8 cellular contexts compared by ENCODE assay signal in genomic region chr7:96320437-96320836, GRCh38. TPM values are rescaled to one million over a fixed set of nuclear protein-coding genes. Genes with fewer than 3 reads are reported as not detected.
DNase-seq lines count a peak whose midpoint lies in the region; ATAC-seq and TF ChIP-seq lines count a peak whose summit lies in the region.

No MANE protein-coding gene starts in this region.

- no peaks in the 10 kb centered on the region for H3K27me3 ChIP-seq in prostate gland (replicated peaks; ENCODE audit: insufficient read depth)
- no peaks in the 10 kb centered on the region for H3K27me3 ChIP-seq in aorta (ENCODE audit: control insufficient read depth in 1 of 2, insufficient read depth in 2 of 2, low read length in 1 of 2)

- H3K27ac Mint-ChIP-seq in dendritic cell treated with granulocyte-macrophage colony-stimulating factor and Interleukin-4, amounts not matched to agents 40 ng/mL and 50 ng/mL, for 4 days: peak overlapping the region; percentile 96

- H3K36me3 Mint-ChIP-seq in dendritic cell treated with granulocyte-macrophage colony-stimulating factor and Interleukin-4, amounts not matched to agents 40 ng/mL and 50 ng/mL, for 4 days (ENCODE audit: low read depth): peaks cover 16% of the 10 kb centered on the region

- peaks cover 2% of the 10 kb centered on the region for H3K4me1 ChIP-seq in prostate gland (replicated peaks)
- no peaks in the 10 kb centered on the region for H3K4me1 ChIP-seq in aorta (ENCODE audit: control insufficient read depth in 1 of 2, insufficient read depth in 2 of 2, low read length in 2 of 2)

- H3K4me1 Mint-ChIP-seq in dendritic cell treated with granulocyte-macrophage colony-stimulating factor and Interleukin-4, amounts not matched to agents 40 ng/mL and 50 ng/mL, for 4 days (ENCODE audit: low read depth): peaks cover 43% of the 10 kb centered on the region

- H3K4me3 Mint-ChIP-seq in dendritic cell treated with granulocyte-macrophage colony-stimulating factor and Interleukin-4, amounts not matched to agents 40 ng/mL and 50 ng/mL, for 4 days: peak overlapping the region; percentile 89

- TF ChIP-seq CTCF in GM12864 (IDR thresholded peaks at IDR 0.05; ENCODE audit: low read depth, low read length, missing control alignments) (no peak), prostate gland (IDR thresholded peaks at IDR 0.05) (no peak)

- TF ChIP-seq POLR2A in prostate gland (IDR thresholded peaks at IDR 0.05): no peak

- WGBS in prostate gland: 36% methylated on average over 2 of the region's 2 CpGs
- 41 to 49% methylated on average over 2 of the region's 2 CpGs for WGBS in aorta, 2 donors

- H3K9me3 ChIP-seq in prostate gland (no peaks in the 10 kb centered on the region), aorta (ENCODE audit: control insufficient read depth, low read length) (no peaks in the 10 kb centered on the region)

- H3K36me3 ChIP-seq in prostate gland (no peaks in the 10 kb centered on the region), aorta (ENCODE audit: control insufficient read depth in 1 of 2, insufficient read depth in 2 of 2, low read length in 1 of 2) (no peaks in the 10 kb centered on the region)

- intact Hi-C loops in dendritic cell treated with granulocyte-macrophage colony-stimulating factor and Interleukin-4, amounts not matched to agents 40 ng/mL and 50 ng/mL, for 4 days (cut with micrococcal nuclease): loop anchor here (5.0 to 10.0 kb wide), 2 partner anchors 707 to 1964 kb away; partner anchors contain the start of gene BRI3
- intact Hi-C loops in prostate gland (cut with DNase I) (loop anchor here (10.0 kb wide), 1 partner anchor 704 kb away; the partner anchor contains the start of gene DLX5), aorta (cut with DNase I) (no loop called here)

- peak; percentile 26 for ATAC-seq in GM21515 (IDR thresholded peaks at IDR 0.05; ENCODE audit: unreplicated experiment)
- no peak for ATAC-seq in aorta (ENCODE audit: low FRiP score)

- H3K27me3 Mint-ChIP-seq in dendritic cell treated with granulocyte-macrophage colony-stimulating factor and Interleukin-4, amounts not matched to agents 40 ng/mL and 50 ng/mL, for 4 days: no peaks in the 10 kb centered on the region

- H3K9me3 Mint-ChIP-seq in dendritic cell treated with granulocyte-macrophage colony-stimulating factor and Interleukin-4, amounts not matched to agents 40 ng/mL and 50 ng/mL, for 4 days: no peaks in the 10 kb centered on the region

- DNase-seq in GM12864 (ENCODE audit: low read depth): peak; percentile 68
- DNase-seq in KBM-7: peak; percentile 14
- DNase-seq in prostate gland (ENCODE audit: low spot score): no peak
- no peak for DNase-seq in retina
- no peak for DNase-seq in ACHN
- DNase-seq in aorta: no peak

- H3K4me3 ChIP-seq in GM12864 (ENCODE audit: low read depth, low read length) (peak overlapping the region; percentile 83; the same call in 1 of the 2 replicates), prostate gland (no peak overlapping the region), aorta (ENCODE audit: low read length in 2 of 2) (no peak overlapping the region)

- H3K27ac ChIP-seq in prostate gland (peak overlapping the region; percentile 93 to 96), aorta (ENCODE audit: low read depth in 1 of 2, low read length in 2 of 2) (no peak overlapping the region)

- in situ Hi-C loops in KBM-7 (cut with MboI; ENCODE audit: low pct_unique_long_range_greater_than_20kb, low sequenced_read_pairs): no loop called here
- in situ Hi-C loops in ACHN (cut with HindIII; ENCODE audit: low pct_ligation_motif_present, low pct_unique_long_range_greater_than_20kb, low sequenced_read_pairs): no loop called here

RNA-seq across cellular contexts. Expression of gene SLC25A13, which starts 1.5 kb away (rescaled TPM):
- total RNA-seq in prostate gland (10 to 100 TPM; 14.4 to 41.6 TPM), aorta (10 to 100 TPM; 18.0 to 29.8 TPM)
- polyA plus RNA-seq in aorta: 1 to 10 TPM; 7.7 to 9.5 TPM

Comparison
In these comparisons a context has a peak if more than half of its experiments do, and no peak if none do; other contexts are left out.
1. DNase-seq: peak in GM12864 (single experiment) and KBM-7 (single experiment); none in prostate gland (single experiment), retina (single experiment), ACHN (single experiment) and aorta (0 of 2).
2. H3K27ac ChIP-seq: peak in prostate gland (2 of 2); none in aorta (0 of 2).
3. intact Hi-C loops: an anchor here in dendritic cell treated with granulocyte-macrophage colony-stimulating factor and Interleukin-4, amounts not matched to agents 40 ng/mL and 50 ng/mL, for 4 days (5.0 to 10.0 kb wide) and prostate gland (10.0 kb wide); none called in aorta.